In genomic region chr1:86747304-86747703, GRCh38 we compare ENCODE assay signal across 21 cellular contexts.
"Had no signal": no experiment of that assay in that cellular context is flagged by ENCODE, and none has a peak within 500 bp of the region (broad histone marks: within the 10 kb centered on the region; RNA-seq: fewer than 3 reads in every experiment).

No MANE protein-coding gene starts in this region.

- H3K4me1 ChIP-seq: foreskin keratinocyte, testis had no signal

- H3K27me3 ChIP-seq: foreskin keratinocyte, ovary, testis, transverse colon had no signal

- DNase-seq: activated CD4-positive, alpha-beta T cell treated with anti-CD3 and anti-CD28 coated beads for 4 hours; activated CD4-positive, alpha-beta T cell treated with anti-CD3 and anti-CD28 coated beads, Interleukin-2, amount 50 U/mL, for 4 hours; activated CD8-positive, alpha-beta memory T cell treated with anti-CD3 and anti-CD28 coated beads for 24 hours; activated effector memory CD4-positive, alpha-beta T cell treated with Interleukin-2 at 50 U/mL for 16 hours; activated naive CD4-positive, alpha-beta T cell treated with Interleukin-2 at 50 U/mL for 16 hours; aorta; central memory CD4-positive, alpha-beta T cell; endodermal cell; foreskin keratinocyte; mammary epithelial cell; naive B cell; nephron progenitor cell; ovary; retina; stimulated activated CD4-positive, alpha-beta T cell treated with anti-CD3 and anti-CD28 coated beads, Interleukin-15, amount 100 ng/mL, for 24 hours; stimulated activated CD4-positive, alpha-beta T cell treated with anti-CD3 and anti-CD28 coated beads, Interleukin-2, amount 100 ng/mL, for 24 hours; stimulated activated naive CD4-positive, alpha-beta T cell; testis; transverse colon had no signal

- H3K36me3 ChIP-seq: ovary had no signal

- H3K4me3 ChIP-seq: ovary, testis, transverse colon had no signal

- H3K27ac ChIP-seq: foreskin keratinocyte, ovary, testis, transverse colon, VCaP had no signal

- ATAC-seq: esophagus mucosa, foreskin keratinocyte had no signal

- H3K9me3 ChIP-seq: ovary, testis, transverse colon had no signal
